ENCODE assay signal across 20 cellular contexts in genomic region chr6:65113581-65113980, GRCh38.
"Had no signal": no experiment of that assay in that cellular context is flagged by ENCODE, and none has a peak within 500 bp of the region (broad histone marks: within the 10 kb centered on the region; RNA-seq: fewer than 3 reads in every experiment).

No MANE protein-coding gene starts in this region.

- DNase-seq: activated CD4-positive, alpha-beta T cell treated with anti-CD3 and anti-CD28 coated beads, Interleukin-2, amount 50 U/mL, for 48 hours; activated T-cell treated with anti-CD3 and anti-CD28 coated beads, Interleukin-2, amount 50 U/mL, for 24 hours; adrenal gland; body of pancreas; cortex of kidney; effector CD8-positive, alpha-beta T cell; left colon; lower lobe of right lung; nephron progenitor cell; stimulated activated CD4-positive, alpha-beta T cell treated with anti-CD3 and anti-CD28 coated beads, Interleukin-1b, Interleukin-23, amount 100 ng/mL, for 48 hours; stomach; T-helper 1 cell; T1000; WERI-Rb-1 had no signal

- ATAC-seq: body of pancreas, gastroesophageal sphincter, left colon, lower lobe of right lung, sciatic nerve had no signal

- FAIRE-seq: islet of Langerhans had no signal

- H3K9me3 ChIP-seq: adrenal gland, body of pancreas, gastroesophageal sphincter, prostate gland, stomach, thoracic aorta had no signal

- H3K4me1 ChIP-seq: adrenal gland, body of pancreas, gastroesophageal sphincter, lower lobe of right lung, prostate gland, stomach had no signal

- H3K27ac ChIP-seq: adrenal gland, body of pancreas, epithelial cell of prostate, gastroesophageal sphincter, lower lobe of right lung, prostate gland, stomach, thoracic aorta, WERI-Rb-1 had no signal

- H3K27me3 ChIP-seq: adrenal gland, body of pancreas, gastroesophageal sphincter, stomach had no signal

- H3K36me3 ChIP-seq: adrenal gland, gastroesophageal sphincter, lower lobe of right lung, prostate gland, stomach, thoracic aorta, WERI-Rb-1 had no signal

- H3K4me3 ChIP-seq: adrenal gland, body of pancreas, gastroesophageal sphincter, lower lobe of right lung, prostate gland, stomach, thoracic aorta had no signal
